ENCODE assay signal across 16 cellular contexts in the genomic region with DNA sequence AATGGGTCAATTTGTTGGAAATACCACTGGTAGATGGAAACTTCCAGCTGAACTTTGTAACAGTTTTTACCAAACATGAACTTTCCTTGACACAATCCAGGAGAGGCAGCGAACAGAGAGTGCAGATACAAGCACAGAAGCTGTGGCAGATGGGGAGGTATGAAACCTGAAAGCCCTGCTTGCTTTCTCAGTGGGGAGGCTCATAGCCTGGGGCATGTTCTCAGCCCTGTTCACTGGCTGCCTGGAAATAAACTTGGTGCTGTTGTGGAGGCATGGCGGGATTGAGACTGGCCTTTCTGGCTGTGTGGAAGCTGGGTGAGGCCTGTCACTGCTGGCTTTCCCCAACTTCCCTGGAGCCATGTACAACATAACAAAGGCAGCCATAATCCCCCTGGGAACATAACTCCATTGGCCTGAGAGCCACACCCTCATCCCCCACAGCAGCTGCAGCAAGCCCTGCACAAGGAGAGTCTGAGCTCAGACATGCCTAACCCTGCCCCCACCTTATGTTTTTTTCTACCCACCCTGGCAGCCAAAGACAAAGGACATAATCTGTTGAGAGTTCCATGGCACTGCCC.
DNase-seq lines count a peak whose midpoint lies in the region; ATAC-seq and TF ChIP-seq lines count a peak whose summit lies in the region.
"Had no signal": no experiment of that assay in that cellular context is flagged by ENCODE, and none has a peak within 500 bp of the region (broad histone marks: within the 10 kb centered on the region; RNA-seq: fewer than 3 reads in every experiment).

No MANE protein-coding gene starts in this region.

- no peak for ATAC-seq in stimulated activated effector memory CD8-positive, alpha-beta T cell treated with anti-CD3 and anti-CD28 coated beads, Interleukin-12 subunit alpha, Interleukin-12 subunit beta, amount 100 ng/mL, for 72 hours

- H3K36me3 Mint-ChIP-seq in stimulated activated effector memory CD8-positive, alpha-beta T cell treated with anti-CD3 and anti-CD28 coated beads, Interleukin-12 subunit alpha, Interleukin-12 subunit beta, amount 100 ng/mL, for 72 hours: no peaks in the 10 kb centered on the region
- no peaks in the 10 kb centered on the region for H3K36me3 Mint-ChIP-seq in osteocyte (ENCODE audit: unreplicated experiment)

- no peak overlapping the region for H3K27ac ChIP-seq in MM.1S (ENCODE audit: low read length)

- H4K20me1 ChIP-seq in MM.1S (ENCODE audit: insufficient read depth, low read length): no peaks in the 10 kb centered on the region

- H3K4me3 Mint-ChIP-seq in stimulated activated effector memory CD8-positive, alpha-beta T cell treated with anti-CD3 and anti-CD28 coated beads, Interleukin-12 subunit alpha, Interleukin-12 subunit beta, amount 100 ng/mL, for 72 hours: no peak overlapping the region
- H3K4me3 Mint-ChIP-seq in osteocyte (ENCODE audit: unreplicated experiment): no peak overlapping the region
- H3K4me3 Mint-ChIP-seq: CD4-positive, alpha-beta T cell; HFFc6 had no signal

- H3K36me3 ChIP-seq in MM.1S (replicated peaks; ENCODE audit: insufficient read depth, low read length): no peaks in the 10 kb centered on the region
- no peaks in the 10 kb centered on the region for H3K36me3 ChIP-seq in NT2/D1 (ENCODE audit: insufficient read depth, insufficient read length, low read length)

- H2AFZ ChIP-seq in MM.1S (ENCODE audit: low read length): no peak overlapping the region

- H3K27me3 ChIP-seq in MM.1S (replicated peaks; ENCODE audit: insufficient read depth, low read length): no peaks in the 10 kb centered on the region
- no peaks in the 10 kb centered on the region for H3K27me3 ChIP-seq in NT2/D1 (ENCODE audit: insufficient read depth, insufficient read length)

- TF ChIP-seq CTCF in MM.1S (IDR thresholded peaks at IDR 0.05; ENCODE audit: low read length) (no peak), osteocyte (IDR thresholded peaks at IDR 0.05) (no peak)

- H3K9ac ChIP-seq in MM.1S (ENCODE audit: low read length): no peak overlapping the region
- H3K9ac ChIP-seq in NT2/D1 (ENCODE audit: insufficient read length, low read depth): no peak overlapping the region
- H3K9ac ChIP-seq: SK-N-SH had no signal

- H3K4me1 Mint-ChIP-seq in stimulated activated effector memory CD8-positive, alpha-beta T cell treated with anti-CD3 and anti-CD28 coated beads, Interleukin-12 subunit alpha, Interleukin-12 subunit beta, amount 100 ng/mL, for 72 hours: no peaks in the 10 kb centered on the region
- H3K4me1 Mint-ChIP-seq in osteocyte (ENCODE audit: unreplicated experiment): peaks cover 17% of the 10 kb centered on the region

- H3K79me2 ChIP-seq in MM.1S (ENCODE audit: low read length): no peaks in the 10 kb centered on the region

- peak; percentile 8 for DNase-seq in DMS 273 treated with DMSO at 0.1 percent for 48 hours (lab: John Stamatoyannopoulos, UW)
- peak; percentile 23 for DNase-seq in MM.1S
- peak; percentile 16 for DNase-seq in NT2/D1 (ENCODE audit: low read depth, low spot score)
- peak; percentile 86 for DNase-seq in islet precursor cell
- no peak for DNase-seq in stimulated activated effector memory CD8-positive, alpha-beta T cell treated with anti-CD3 and anti-CD28 coated beads, Interleukin-12 subunit alpha, Interleukin-12 subunit beta, amount 100 ng/mL, for 72 hours (ENCODE audit: low spot score in 2 of 2)
- no peak for DNase-seq in kidney glomerular epithelial cell (lab: John Stamatoyannopoulos, UW)
- DNase-seq in T-helper 1 cell: no peak
- no peak for DNase-seq in osteocyte (ENCODE audit: extremely low spot score, unreplicated experiment)
- DNase-seq: ACHN; CD4-positive, alpha-beta T cell; HFFc6; Kasumi-1; NCI-H1436; NCI-H510A; NK-92 treated with Interleukin-12 subunit alpha and Interleukin-12 subunit beta, amount 100 ng/mL, for 24 hours; SK-N-SH had no signal

- H3K4me1 ChIP-seq in MM.1S (ENCODE audit: low read length) (no peaks in the 10 kb centered on the region), NT2/D1 (ENCODE audit: insufficient read depth, insufficient read length) (no peaks in the 10 kb centered on the region)

- no peaks in the 10 kb centered on the region for H3K9me2 ChIP-seq in MM.1S (replicated peaks; ENCODE audit: insufficient read depth, low read length)
- H3K9me2 ChIP-seq: SK-N-SH had no signal

- no peaks in the 10 kb centered on the region for H3F3A ChIP-seq in MM.1S (ENCODE audit: insufficient read depth, low read length)

- no peaks in the 10 kb centered on the region for H3K27me3 Mint-ChIP-seq in osteocyte (ENCODE audit: unreplicated experiment)

- H3K4me2 ChIP-seq in MM.1S (ENCODE audit: low read depth, low read length): no peak overlapping the region
- H3K4me2 ChIP-seq: SK-N-SH had no signal

- H3K9me3 ChIP-seq in MM.1S (replicated peaks; ENCODE audit: insufficient read depth, low read length): no peaks in the 10 kb centered on the region
- H3K9me3 ChIP-seq in NT2/D1 (ENCODE audit: insufficient read depth, low read length): no peaks in the 10 kb centered on the region
- H3K9me3 ChIP-seq: SK-N-SH had no signal

- H3K27ac Mint-ChIP-seq in stimulated activated effector memory CD8-positive, alpha-beta T cell treated with anti-CD3 and anti-CD28 coated beads, Interleukin-12 subunit alpha, Interleukin-12 subunit beta, amount 100 ng/mL, for 72 hours: no peak overlapping the region
- H3K27ac Mint-ChIP-seq in osteocyte (ENCODE audit: unreplicated experiment): no peak overlapping the region
- H3K27ac Mint-ChIP-seq: CD4-positive, alpha-beta T cell; HFFc6 had no signal

- no peak overlapping the region for H3K4me3 ChIP-seq in MM.1S (ENCODE audit: low read length)
- H3K4me3 ChIP-seq in NT2/D1 (ENCODE audit: insufficient read length, low read depth): no peak overlapping the region

- peaks cover 4% of the 10 kb centered on the region for H3K9me3 Mint-ChIP-seq in stimulated activated effector memory CD8-positive, alpha-beta T cell treated with anti-CD3 and anti-CD28 coated beads, Interleukin-12 subunit alpha, Interleukin-12 subunit beta, amount 100 ng/mL, for 72 hours
- H3K9me3 Mint-ChIP-seq in osteocyte (ENCODE audit: unreplicated experiment): peaks cover 11% of the 10 kb centered on the region
- H3K9me3 Mint-ChIP-seq: CD4-positive, alpha-beta T cell had no signal

Comparison
In these comparisons a context has a peak if more than half of its experiments do, and no peak if none do; other contexts are left out.
1. DNase-seq: peak in DMS 273 treated with DMSO at 0.1 percent for 48 hours (single experiment), MM.1S (single experiment), NT2/D1 (single experiment) and islet precursor cell (single experiment); none in stimulated activated effector memory CD8-positive, alpha-beta T cell treated with anti-CD3 and anti-CD28 coated beads, Interleukin-12 subunit alpha, Interleukin-12 subunit beta, amount 100 ng/mL, for 72 hours (0 of 2), kidney glomerular epithelial cell (single experiment), T-helper 1 cell (0 of 5) and osteocyte (single experiment).